ENCODE assay signal across 8 cellular contexts in genomic region chr1:16122916-16123315, GRCh38. TPM values are rescaled to one million over a fixed set of nuclear protein-coding genes. Genes with fewer than 3 reads are reported as not detected.
DNase-seq lines count a peak whose midpoint lies in the region; ATAC-seq and TF ChIP-seq lines count a peak whose summit lies in the region.

No MANE protein-coding gene starts in this region.

- ATAC-seq in HG03159 (IDR thresholded peaks at IDR 0.05; ENCODE audit: unreplicated experiment): no peak
- no peak for ATAC-seq in HG02973 (IDR thresholded peaks at IDR 0.05; ENCODE audit: unreplicated experiment)
- ATAC-seq in CD4-positive, alpha-beta T cell (ENCODE audit: poor library complexity): no peak
- no peak for ATAC-seq in heart right ventricle

- peak; percentile 67 for DNase-seq in ELR (ENCODE audit: low read depth)
- peak; percentile 84 for DNase-seq in NCI-H226
- peak; percentile 76 for DNase-seq in astrocyte of the spinal cord (ENCODE audit: low read depth, low spot score)
- DNase-seq in renal cortical epithelial cell (ENCODE audit: low read depth): peak; percentile 97
- DNase-seq in CD4-positive, alpha-beta T cell: no peak
- DNase-seq in heart right ventricle: no peak

- no peak overlapping the region for H3K4me3 Mint-ChIP-seq in CD4-positive, alpha-beta T cell

- H3K9me3 Mint-ChIP-seq in CD4-positive, alpha-beta T cell: no peaks in the 10 kb centered on the region

- H3K36me3 ChIP-seq in heart right ventricle: peaks cover 0 to 53% (median 16%) of the 10 kb centered on the region in 9 donors

- intact Hi-C loops in CD4-positive, alpha-beta T cell (cut with DNase I, micrococcal nuclease): loop anchor here in 1 of 2 experiments (5.0 kb wide), 1 partner anchor 59 kb away; no protein-coding TSS in a partner anchor
- intact Hi-C loops in heart right ventricle (cut with DNase I): no loop called here

- no peak overlapping the region for H3K4me3 ChIP-seq in astrocyte of the spinal cord (ENCODE audit: low read depth, low read length)
- no peak overlapping the region for H3K4me3 ChIP-seq in heart right ventricle

- no peak overlapping the region for H3K27ac Mint-ChIP-seq in CD4-positive, alpha-beta T cell

- POLR2A ChIA-PET in CD4-positive, alpha-beta T cell (lab: Charles Lee): no interaction called here

- no peaks in the 10 kb centered on the region for H3K9me3 ChIP-seq in CD4-positive, alpha-beta T cell (ENCODE audit: control insufficient read depth, low read length)
- H3K9me3 ChIP-seq in heart right ventricle: no peaks in the 10 kb centered on the region

- no peaks in the 10 kb centered on the region for H3K36me3 Mint-ChIP-seq in CD4-positive, alpha-beta T cell (ENCODE audit: low read depth)

- WGBS in heart right ventricle, 2 donors: 83 to 87% methylated on average over 6 of the region's 6 CpGs

- no peak overlapping the region for H3K27ac ChIP-seq in CD4-positive, alpha-beta T cell (ENCODE audit: low read depth, low read length)
- no peak overlapping the region for H3K27ac ChIP-seq in heart right ventricle

- H3K4me1 Mint-ChIP-seq in CD4-positive, alpha-beta T cell (ENCODE audit: low read depth): peaks cover 6% of the 10 kb centered on the region

- CTCF ChIA-PET in CD4-positive, alpha-beta T cell (lab: Charles Lee): no interaction called here

- H3K4me1 ChIP-seq in heart right ventricle: peaks cover 0 to 32% (median 18%) of the 10 kb centered on the region in 9 donors

- TF ChIP-seq CTCF in astrocyte of the spinal cord (IDR thresholded peaks at IDR 0.05; ENCODE audit: low read depth, low read length) (no peak), heart right ventricle (IDR thresholded peaks at IDR 0.05) (no peak)
- TF ChIP-seq CTCF in CD4-positive, alpha-beta T cell (IDR thresholded peaks at IDR 0.05): no peak

- H3K27me3 ChIP-seq in CD4-positive, alpha-beta T cell (ENCODE audit: control insufficient read depth, insufficient read depth, low read length): no peaks in the 10 kb centered on the region
- no peaks in the 10 kb centered on the region for H3K27me3 ChIP-seq in heart right ventricle

- in situ Hi-C loops in astrocyte of the spinal cord (cut with HindIII; ENCODE audit: low sequenced_read_pairs): no loop called here

- no peaks in the 10 kb centered on the region for H3K27me3 Mint-ChIP-seq in CD4-positive, alpha-beta T cell

RNA-seq across cellular contexts. Expression of gene EPHA2, which starts 33.0 kb away (rescaled TPM):
- total RNA-seq in renal cortical epithelial cell (104 and 146 TPM in 2 replicates), heart right ventricle (10 to 100 TPM in 9 of 10 donors, 1 to 10 TPM in 1; 8.3 to 25.1 (median 11.9) TPM)
- under 1 TPM in 1 of 2 experiments, not detected in 1; 0.22 TPM for total RNA-seq in CD4-positive, alpha-beta T cell
- 1 to 10 TPM; 7.8 to 9.3 TPM for polyA plus RNA-seq in heart right ventricle

RNA-seq across cellular contexts. Expression of gene FAM131C, which starts 49.5 kb away (rescaled TPM):
- total RNA-seq in renal cortical epithelial cell: 0.52 and 1.5 TPM in 2 replicates
- total RNA-seq in CD4-positive, alpha-beta T cell: not detected
- 10 to 100 TPM in 1 of 10 donors, 1 to 10 TPM in 8, under 1 TPM in 1; 0.72 to 11.8 (median 2.4) TPM for total RNA-seq in heart right ventricle
- 1 to 10 TPM in 1 of 2 donors, under 1 TPM in 1; 0.86 to 6.4 TPM for polyA plus RNA-seq in heart right ventricle

Comparison
In these comparisons a context has a peak if more than half of its experiments do, and no peak if none do; other contexts are left out.
1. DNase-seq: peak in ELR (single experiment), NCI-H226 (single experiment), astrocyte of the spinal cord (single experiment) and renal cortical epithelial cell (single experiment); none in CD4-positive, alpha-beta T cell (0 of 10) and heart right ventricle (0 of 2).
2. RNA of gene EPHA2, which starts 33.0 kb away (total RNA-seq): 104 to 146 TPM in renal cortical epithelial cell and 8.3 to 25.1 TPM in heart right ventricle; 0.22 TPM in CD4-positive, alpha-beta T cell; every median in the first group is over 4 times any median in the second.